ENCODE assay signal across 15 cellular contexts in genomic region chr5:113425909-113426308, GRCh38. TPM values are rescaled to one million over a fixed set of nuclear protein-coding genes. Genes with fewer than 3 reads are reported as not detected.
"Had no signal": no experiment of that assay in that cellular context is flagged by ENCODE, and none has a peak within 500 bp of the region (broad histone marks: within the 10 kb centered on the region; RNA-seq: fewer than 3 reads in every experiment).

No MANE protein-coding gene starts in this region.

- H3K27ac ChIP-seq: ascending aorta, colonic mucosa, heart left ventricle, neutrophil, right lobe of liver, transverse colon had no signal

- H3K4me1 ChIP-seq: ascending aorta, colonic mucosa, heart left ventricle, transverse colon had no signal

- H3K4me3 ChIP-seq: ascending aorta, colonic mucosa, heart left ventricle, right lobe of liver, smooth muscle cell, transverse colon had no signal

- H3K27me3 ChIP-seq: ascending aorta, colonic mucosa, heart left ventricle, right lobe of liver, transverse colon had no signal

- H3K9me3 ChIP-seq: ascending aorta, colonic mucosa, heart left ventricle, neutrophil, right lobe of liver, transverse colon had no signal

- H3K36me3 ChIP-seq: ascending aorta, colonic mucosa, heart left ventricle, neutrophil, right lobe of liver, transverse colon had no signal

- ATAC-seq: activated CD4-positive, CD25-positive, alpha-beta regulatory T cell treated with anti-CD3 and anti-CD28 coated beads, Interleukin-2, amount 50 U/mL, for 24 hours; naive thymus-derived CD8-positive, alpha-beta T cell; right lobe of liver had no signal

- H3K4me2 ChIP-seq: smooth muscle cell had no signal

- DNase-seq: activated naive CD4-positive, alpha-beta T cell treated with anti-CD3 and anti-CD28 coated beads for 36 hours; colonic mucosa; naive thymus-derived CD8-positive, alpha-beta T cell; right lobe of liver; stimulated activated CD4-positive, alpha-beta T cell treated with anti-CD3 and anti-CD28 coated beads, Interleukin-4, amount 100 ng/mL, for 4 hours; stimulated activated CD8-positive, alpha-beta memory T cell treated with anti-CD3 and anti-CD28 coated beads, Interleukin-4, amount 100 ng/mL, for 48 hours; stimulated activated naive CD4-positive, alpha-beta T cell treated with Interleukin-2 at 50 U/mL for 16 hours; transverse colon had no signal

RNA-seq across cellular contexts. Expression of gene TSSK1B, which starts 8.9 kb away (rescaled TPM):
- total RNA-seq: activated naive CD4-positive, alpha-beta T cell treated with anti-CD3 and anti-CD28 coated beads for 36 hours; activated T-helper 2 cell treated with anti-CD3 and anti-CD28 coated beads, Interferon-gamma antibody, Interleukin-2, Interleukin-4, amounts not matched to agents 10 μg/mL and 5 μg/mL and 100 μg/mL, durations not matched to agents 14 hours and 24 hours and 36 hours; ascending aorta; colonic mucosa; heart left ventricle; naive thymus-derived CD8-positive, alpha-beta T cell; right lobe of liver; SK-MEL-5 had no signal
- polyA plus RNA-seq: heart left ventricle; naive thymus-derived CD8-positive, alpha-beta T cell; smooth muscle cell had no signal
